In genomic region chr3:124845406-124845805, GRCh38 we compare ENCODE assay signal across 9 cellular contexts. TPM values are rescaled to one million over a fixed set of nuclear protein-coding genes. Genes with fewer than 3 reads are reported as not detected.
DNase-seq lines count a peak whose midpoint lies in the region; TF ChIP-seq lines count a peak whose summit lies in the region.
"Had no signal": no experiment of that assay in that cellular context is flagged by ENCODE, and none has a peak within 500 bp of the region (broad histone marks: within the 10 kb centered on the region; RNA-seq: fewer than 3 reads in every experiment).

No MANE protein-coding gene starts in this region.

- H3K4me1 ChIP-seq in ascending aorta, result peaks cover 24 to 67% of the 10 kb centered on the region in 2 donors
- H3K4me1 ChIP-seq in right atrium auricular region, result peaks cover 0 to 33% of the 10 kb centered on the region in 2 donors

- H3K9me3 ChIP-seq in ascending aorta (no peaks in the 10 kb centered on the region), right atrium auricular region (no peaks in the 10 kb centered on the region)

- H3K27ac ChIP-seq in ascending aorta, result peak overlapping the region; percentile 86 to 89
- peak overlapping the region; percentile 74 to 80 for H3K27ac ChIP-seq in right atrium auricular region
- H3K27ac ChIP-seq in skin epidermis, result peak overlapping the region in 20 of 21 experiments; percentile 29 to 90 (median 79)

- peak; percentile 80 for DNase-seq in GM03348 (ENCODE audit: low spot score)
- peak in 1 of 2 donors; percentile 87 for DNase-seq in ascending aorta (ENCODE audit: low spot score in 2 of 2)
- DNase-seq in right atrium auricular region (ENCODE audit: low spot score), result peak; percentile 89
- no peak for DNase-seq in NCI-H2171 treated with DMSO at 0.1 percent for 48 hours (lab: John Stamatoyannopoulos, UW)
- DNase-seq in activated CD4-positive, alpha-beta T cell treated with anti-CD3 and anti-CD28 coated beads, Interleukin-2, amount 10 ng/mL, durations not matched to agents 7 days and 5 days, result no peak
- DNase-seq in NCI-H2227 treated with DMSO at 0.1 percent for 48 hours (lab: John Stamatoyannopoulos, UW), result no peak
- no peak for DNase-seq in NCI-H146 (lab: John Stamatoyannopoulos, UW)
- DNase-seq: NCI-H345 had no signal

- no peak for TF ChIP-seq CTCF in ascending aorta (IDR thresholded peaks at IDR 0.05)
- no peak for TF ChIP-seq CTCF in right atrium auricular region (IDR thresholded peaks at IDR 0.05)

- H3K27me3 Mint-ChIP-seq in activated CD4-positive, alpha-beta T cell treated with anti-CD3 and anti-CD28 coated beads, Interleukin-2, amount 10 ng/mL, durations not matched to agents 7 days and 5 days, result no peaks in the 10 kb centered on the region

- CTCF ChIA-PET in activated CD4-positive, alpha-beta T cell treated with anti-CD3 and anti-CD28 coated beads, Interleukin-2, amount 10 ng/mL, durations not matched to agents 7 days and 5 days (lab: Charles Lee), result interaction anchor here (1.2 to 3.3 kb wide), 2 partner anchors 12 to 24 kb away, joined by 3 to 12 read pairs; no protein-coding TSS in a partner anchor

- no peak overlapping the region for H3K4me3 Mint-ChIP-seq in activated CD4-positive, alpha-beta T cell treated with anti-CD3 and anti-CD28 coated beads, Interleukin-2, amount 10 ng/mL, durations not matched to agents 7 days and 5 days

- H3K27ac Mint-ChIP-seq in activated CD4-positive, alpha-beta T cell treated with anti-CD3 and anti-CD28 coated beads, Interleukin-2, amount 10 ng/mL, durations not matched to agents 7 days and 5 days, result no peak overlapping the region

- intact Hi-C loops in ascending aorta (cut with DNase I), result no loop called here

- H3K9me3 Mint-ChIP-seq in activated CD4-positive, alpha-beta T cell treated with anti-CD3 and anti-CD28 coated beads, Interleukin-2, amount 10 ng/mL, durations not matched to agents 7 days and 5 days, result no peaks in the 10 kb centered on the region

- H3K36me3 ChIP-seq in ascending aorta (peaks cover 11 to 49% of the 10 kb centered on the region in 2 donors), right atrium auricular region (peaks cover 40% of the 10 kb centered on the region)

- POLR2A ChIA-PET in activated CD4-positive, alpha-beta T cell treated with anti-CD3 and anti-CD28 coated beads, Interleukin-2, amount 10 ng/mL, durations not matched to agents 7 days and 5 days (lab: Charles Lee), result no interaction called here

- H3K27me3 ChIP-seq in ascending aorta, result no peaks in the 10 kb centered on the region
- H3K27me3 ChIP-seq in right atrium auricular region, result no peaks in the 10 kb centered on the region

- no peaks in the 10 kb centered on the region for H3K4me1 Mint-ChIP-seq in activated CD4-positive, alpha-beta T cell treated with anti-CD3 and anti-CD28 coated beads, Interleukin-2, amount 10 ng/mL, durations not matched to agents 7 days and 5 days

- H3K36me3 Mint-ChIP-seq in activated CD4-positive, alpha-beta T cell treated with anti-CD3 and anti-CD28 coated beads, Interleukin-2, amount 10 ng/mL, durations not matched to agents 7 days and 5 days (ENCODE audit: low read depth), result no peaks in the 10 kb centered on the region

- H3K4me3 ChIP-seq in ascending aorta, result no peak overlapping the region
- no peak overlapping the region for H3K4me3 ChIP-seq in right atrium auricular region
- no peak overlapping the region for H3K4me3 ChIP-seq in skin epidermis

RNA-seq across cellular contexts. Expression of gene ITGB5, which starts 41.8 kb away (rescaled TPM):
- total RNA-seq in ascending aorta (595 TPM), right atrium auricular region (100 to 1,000 TPM in 1 of 2 donors, 10 to 100 TPM in 1; 84.0 to 182 TPM)
- under 1 TPM; 0.15 to 0.37 TPM for total RNA-seq in activated CD4-positive, alpha-beta T cell treated with anti-CD3 and anti-CD28 coated beads, Interleukin-2, amount 10 ng/mL, durations not matched to agents 7 days and 5 days

Comparison
In these comparisons a context has a peak if more than half of its experiments do, and no peak if none do; other contexts are left out.
1. DNase-seq: peak in GM03348 (single experiment) and right atrium auricular region (single experiment); none in NCI-H2171 treated with DMSO at 0.1 percent for 48 hours (single experiment), activated CD4-positive, alpha-beta T cell treated with anti-CD3 and anti-CD28 coated beads, Interleukin-2, amount 10 ng/mL, durations not matched to agents 7 days and 5 days (single experiment), NCI-H2227 treated with DMSO at 0.1 percent for 48 hours (single experiment) and NCI-H146 (single experiment).
2. RNA of gene ITGB5, which starts 41.8 kb away (total RNA-seq): 595 TPM in ascending aorta (single experiment) and 84.0 to 182 TPM in right atrium auricular region; 0.15 to 0.37 TPM in activated CD4-positive, alpha-beta T cell treated with anti-CD3 and anti-CD28 coated beads, Interleukin-2, amount 10 ng/mL, durations not matched to agents 7 days and 5 days; every median in the first group is over 10 times any median in the second.
3. Peak in every context shown above with its lines, with median percentiles within 50 percentile points of each other: H3K27ac ChIP-seq.